1 cellular context compared by ENCODE assay signal in genomic region chr7:104983620-104984539, GRCh38.
A peak's percentile ranks its signal among the peaks of the same experiment; 100 is the strongest.
TF ChIP-seq lines count a peak whose summit lies in the region.

No MANE protein-coding gene starts in this region.

TF ChIP-seq in HepG2, 621 proteins besides CTCF, POLR2A, EP300 and RAD21 (continued from another document and continues in another):
- peak; percentile 36 for TF ChIP-seq PHF5A (CRISPR knock-in tag; IDR thresholded peaks at IDR 0.05; ENCODE audit: low read depth, unreplicated experiment)
- no peak for TF ChIP-seq ZSCAN30 (CRISPR knock-in tag; IDR thresholded peaks at IDR 0.05)
- 0 out of 2 replicates have a peak, but pooled peaks have one; percentile 68 for TF ChIP-seq ZIK1 (CRISPR knock-in tag; IDR thresholded peaks at IDR 0.05; ENCODE audit: borderline replicate concordance, low read depth)
- peak; percentile 64 for TF ChIP-seq ZNF883 (CRISPR knock-in tag; IDR thresholded peaks at IDR 0.05; ENCODE audit: not compliant biosample characterization)
- no peak for TF ChIP-seq ATAD3A (CRISPR knock-in tag; IDR thresholded peaks at IDR 0.05)
- no peak for TF ChIP-seq ATM (IDR thresholded peaks at IDR 0.05; ENCODE audit: borderline replicate concordance)
- no peak for TF ChIP-seq ARHGAP35 (CRISPR knock-in tag; IDR thresholded peaks at IDR 0.05; ENCODE audit: borderline replicate concordance)
- TF ChIP-seq SMAD3 (CRISPR knock-in tag; IDR thresholded peaks at IDR 0.05), result peak; percentile 60; the same call in 1 of the 2 replicates
- peak; percentile 86 for TF ChIP-seq ZNF510 (CRISPR knock-in tag; IDR thresholded peaks at IDR 0.05; ENCODE audit: low read depth)
- 0 out of 2 replicates have a peak, but pooled peaks have one; percentile 25 for TF ChIP-seq ZNF816 (CRISPR knock-in tag; IDR thresholded peaks at IDR 0.05; ENCODE audit: borderline replicate concordance)
- peak; percentile 94 for TF ChIP-seq ZFX (CRISPR knock-in tag; IDR thresholded peaks at IDR 0.05; ENCODE audit: low read depth)
- peak; percentile 86 for TF ChIP-seq NCOA1 (CRISPR knock-in tag; IDR thresholded peaks at IDR 0.05)
- TF ChIP-seq THAP8 (CRISPR knock-in tag; IDR thresholded peaks at IDR 0.05; ENCODE audit: borderline replicate concordance), result peak; percentile 59; the same call in 1 of the 2 replicates
- TF ChIP-seq MXD1 (CRISPR knock-in tag; IDR thresholded peaks at IDR 0.05), result peak; percentile 81; the same call in 1 of the 2 replicates
- no peak for TF ChIP-seq ZNF703 (CRISPR knock-in tag; IDR thresholded peaks at IDR 0.05; ENCODE audit: borderline replicate concordance)
- 0 out of 2 replicates have a peak, but pooled peaks have one; percentile 39 for TF ChIP-seq MZF1 (CRISPR knock-in tag; IDR thresholded peaks at IDR 0.05; ENCODE audit: borderline replicate concordance)
- TF ChIP-seq PHF8 (CRISPR knock-in tag; IDR thresholded peaks at IDR 0.05), result peak; percentile 76
- peak; percentile 51; the same call in 1 of the 2 replicates for TF ChIP-seq KAT7 (CRISPR knock-in tag; IDR thresholded peaks at IDR 0.05; ENCODE audit: borderline replicate concordance)
- TF ChIP-seq ELF4 (CRISPR knock-in tag; IDR thresholded peaks at IDR 0.05; ENCODE audit: borderline replicate concordance), result peak; percentile 26; the same call in 1 of the 2 replicates
- peak; percentile 82 for TF ChIP-seq NR2C2 (CRISPR knock-in tag; IDR thresholded peaks at IDR 0.05; ENCODE audit: borderline replicate concordance)
- TF ChIP-seq ZNF205 (CRISPR knock-in tag; IDR thresholded peaks at IDR 0.05), result peak; percentile 63; the same call in 1 of the 2 replicates
- peak; percentile 90 for TF ChIP-seq SAP130 (CRISPR knock-in tag; IDR thresholded peaks at IDR 0.05; ENCODE audit: low read depth)
- peak; percentile 66; the same call in 1 of the 2 replicates for TF ChIP-seq ZNF430 (CRISPR knock-in tag; IDR thresholded peaks at IDR 0.05)
- peak; percentile 57; the same call in 1 of the 2 replicates for TF ChIP-seq SNAPC4 (CRISPR knock-in tag; IDR thresholded peaks at IDR 0.05)
- TF ChIP-seq ZNF577 (CRISPR knock-in tag; IDR thresholded peaks at IDR 0.05; ENCODE audit: borderline replicate concordance, low read depth), result 0 out of 2 replicates have a peak, but pooled peaks have one; percentile 35
- peak; percentile 62; the same call in 1 of the 2 replicates for TF ChIP-seq PRDM10 (CRISPR knock-in tag; IDR thresholded peaks at IDR 0.05; ENCODE audit: low read depth)
- TF ChIP-seq STAG1 (CRISPR knock-in tag; IDR thresholded peaks at IDR 0.05), result peak; percentile 15; the same call in 1 of the 2 replicates
- peak; percentile 80 for TF ChIP-seq GZF1 (CRISPR knock-in tag; IDR thresholded peaks at IDR 0.05)
- peak; percentile 52; the same call in 1 of the 2 replicates for TF ChIP-seq ZNF329 (CRISPR knock-in tag; IDR thresholded peaks at IDR 0.05; ENCODE audit: low read depth)
- TF ChIP-seq TCF12 (IDR thresholded peaks at IDR 0.05), result no peak
- 0 out of 2 replicates have a peak, but pooled peaks have one; percentile 29 for TF ChIP-seq TCF12 (CRISPR knock-in tag; IDR thresholded peaks at IDR 0.05)
- peak; percentile 26; the same call in 1 of the 2 replicates for TF ChIP-seq REPIN1 (CRISPR knock-in tag; IDR thresholded peaks at IDR 0.05; ENCODE audit: borderline replicate concordance, low read depth)
- TF ChIP-seq ZFP37 (CRISPR knock-in tag; IDR thresholded peaks at IDR 0.05; ENCODE audit: borderline replicate concordance), result peak; percentile 66; the same call in 1 of the 2 replicates
- TF ChIP-seq ZBTB39 (CRISPR knock-in tag; IDR thresholded peaks at IDR 0.05), result peak; percentile 88; the same call in 1 of the 2 replicates
- peak; percentile 53; the same call in 1 of the 2 replicates for TF ChIP-seq ZNF746 (CRISPR knock-in tag; IDR thresholded peaks at IDR 0.05)
- TF ChIP-seq ZBTB8A (CRISPR knock-in tag; IDR thresholded peaks at IDR 0.05; ENCODE audit: borderline replicate concordance, low read depth), result peak; percentile 91
- no peak for TF ChIP-seq CCDC6 (CRISPR knock-in tag; IDR thresholded peaks at IDR 0.05)
- TF ChIP-seq REST (IDR thresholded peaks at IDR 0.05; ENCODE audit: borderline replicate concordance in 1 of 2, low read depth in 1 of 2, low read length in 2 of 2), result no peak
- 0 out of 2 replicates have a peak, but pooled peaks have one; percentile 54 for TF ChIP-seq RARG (CRISPR knock-in tag; IDR thresholded peaks at IDR 0.05; ENCODE audit: low read depth)
- 0 out of 2 replicates have a peak, but pooled peaks have one; percentile 60 for TF ChIP-seq ZNF782 (CRISPR knock-in tag; IDR thresholded peaks at IDR 0.05; ENCODE audit: borderline replicate concordance)
- peak; percentile 71; the same call in 1 of the 2 replicates for TF ChIP-seq ZNF704 (CRISPR knock-in tag; IDR thresholded peaks at IDR 0.05; ENCODE audit: borderline replicate concordance)
- 0 out of 2 replicates have a peak, but pooled peaks have one; percentile 58 for TF ChIP-seq PAWR (CRISPR knock-in tag; IDR thresholded peaks at IDR 0.05; ENCODE audit: borderline replicate concordance)
- TF ChIP-seq BATF2 (CRISPR knock-in tag; IDR thresholded peaks at IDR 0.05), result no peak
